ENCODE assay signal across 17 cellular contexts in the genomic region with DNA sequence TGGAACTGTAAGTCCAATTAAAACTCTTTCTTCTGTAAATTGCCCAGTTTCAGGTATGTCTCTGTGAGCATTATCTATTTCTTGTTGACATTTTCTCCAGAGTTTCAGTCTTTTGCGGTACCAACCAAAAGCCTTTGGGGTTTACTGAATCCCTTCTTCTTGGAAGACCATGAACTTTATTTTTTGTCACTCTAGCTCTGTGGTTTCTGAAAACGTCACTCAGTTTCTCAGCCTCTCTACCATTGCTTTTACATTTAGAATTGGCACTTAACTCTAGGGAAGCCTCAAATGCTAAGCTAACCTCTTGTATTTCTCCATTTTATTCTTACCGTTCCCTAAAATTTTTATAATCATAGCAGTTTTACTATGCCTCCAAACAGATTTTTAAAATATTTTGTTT.
"Had no signal": no experiment of that assay in that cellular context is flagged by ENCODE, and none has a peak within 500 bp of the region (broad histone marks: within the 10 kb centered on the region; RNA-seq: fewer than 3 reads in every experiment).

No MANE protein-coding gene starts in this region.

- H3K36me3 Mint-ChIP-seq: neural progenitor cell had no signal

- ATAC-seq: gastroesophageal sphincter, left lung, natural killer cell, right cardiac atrium, upper lobe of right lung had no signal

- H3K4me1 Mint-ChIP-seq: immature natural killer cell, mesothelial cell of epicardium, natural killer cell had no signal

- H3K4me3 Mint-ChIP-seq: immature natural killer cell, mesothelial cell of epicardium, natural killer cell, neural progenitor cell had no signal

- H3K27ac Mint-ChIP-seq: immature natural killer cell, mesothelial cell of epicardium, natural killer cell, neural progenitor cell had no signal

- DNase-seq: effector memory CD4-positive, alpha-beta T cell; esophagus squamous epithelium; foreskin fibroblast; immature natural killer cell; left lung; natural killer cell; nucleus accumbens; ovary; right cardiac atrium; small intestine; stimulated activated CD4-positive, alpha-beta T cell treated with anti-CD3 and anti-CD28 coated beads, Interleukin-12 subunit alpha, Interleukin-12 subunit beta, amount 100 ng/mL, for 4 hours; stimulated activated naive CD4-positive, alpha-beta T cell treated with Interleukin-2 at 50 U/mL for 16 hours; testis; upper lobe of right lung had no signal
